ENCODE assay signal across 30 cellular contexts in genomic region chr2:46387292-46387691, GRCh38.
DNase-seq lines count a peak whose midpoint lies in the region; ATAC-seq, FAIRE-seq and TF ChIP-seq lines count a peak whose summit lies in the region.
"Had no signal": no experiment of that assay in that cellular context is flagged by ENCODE, and none has a peak within 500 bp of the region (broad histone marks: within the 10 kb centered on the region; RNA-seq: fewer than 3 reads in every experiment).

No MANE protein-coding gene starts in this region.

- no peak for TF ChIP-seq EP300 in HepG2 (IDR thresholded peaks at IDR 0.05; ENCODE audit: low read depth in 2 of 2, low read length in 2 of 2)
- TF ChIP-seq EP300 in HepG2 (CRISPR knock-in tag; IDR thresholded peaks at IDR 0.05; ENCODE audit: borderline replicate concordance), result no peak

- H3K4me3 Mint-ChIP-seq in activated CD8-positive, alpha-beta memory T cell treated with anti-CD3 and anti-CD28 coated beads, Interleukin-2, amount 10 ng/mL, durations not matched to agents 7 days and 5 days, result no peak overlapping the region
- H3K4me3 Mint-ChIP-seq: activated CD4-positive, alpha-beta memory T cell treated with anti-CD3 and anti-CD28 coated beads, Interleukin-2, amount 10 ng/mL, durations not matched to agents 7 days and 5 days; activated naive CD8-positive, alpha-beta T cell treated with anti-CD3 and anti-CD28 coated beads for 36 hours; H9; immature natural killer cell; memory B cell; nephron; T-helper 17 cell had no signal

- no peak for TF ChIP-seq POLR2A in HepG2 (IDR thresholded peaks at IDR 0.05; ENCODE audit: insufficient read depth in 1 of 2, low read depth in 2 of 2, low read length in 2 of 2)
- TF ChIP-seq POLR2A in right lobe of liver (IDR thresholded peaks at IDR 0.05), result no peak

- peaks cover 4% of the 10 kb centered on the region for H3K36me3 Mint-ChIP-seq in activated CD8-positive, alpha-beta memory T cell treated with anti-CD3 and anti-CD28 coated beads, Interleukin-2, amount 10 ng/mL, durations not matched to agents 7 days and 5 days
- H3K36me3 Mint-ChIP-seq: activated naive CD8-positive, alpha-beta T cell treated with anti-CD3 and anti-CD28 coated beads for 36 hours; immature natural killer cell; memory B cell had no signal

- TF ChIP-seq CTCF in HepG2 (CRISPR knock-in tag; IDR thresholded peaks at IDR 0.05) (no peak), right lobe of liver (IDR thresholded peaks at IDR 0.05) (no peak), neutrophil (IDR thresholded peaks at IDR 0.05) (no peak)

- H2AFZ ChIP-seq in HepG2 (ENCODE audit: low read length), result no peak overlapping the region

- in situ Hi-C loops in HepG2 (cut with HindIII; ENCODE audit: extremely low pct_ligation_motif_present, low pct_unique_long_range_greater_than_20kb), result no loop called here

- WGBS in HepG2 (ENCODE audit: low lambda C conversion rate), result 100% methylated on average over 3 of the region's 3 CpGs
- WGBS in right lobe of liver (ENCODE audit: insufficient coverage, low coverage, low lambda C conversion rate, missing lambda C conversion rate), result 43% methylated on average over 2 of the region's 3 CpGs

- no peaks in the 10 kb centered on the region for H3K27me3 ChIP-seq in HepG2 (ENCODE audit: control insufficient read depth in 1 of 2, insufficient read depth in 2 of 2, low read length in 2 of 2)
- H3K27me3 ChIP-seq in right lobe of liver, result no peaks in the 10 kb centered on the region
- no peaks in the 10 kb centered on the region for H3K27me3 ChIP-seq in neutrophil
- H3K27me3 ChIP-seq: BLaER1 treated with 17β-estradiol and CSF1 and Interleukin-3, amounts not matched to agents 10 nM and 100 nM; vagina had no signal

- no peaks in the 10 kb centered on the region for H4K20me1 ChIP-seq in HepG2 (ENCODE audit: insufficient read depth, low read length)
- H4K20me1 ChIP-seq: BLaER1 treated with 17β-estradiol and CSF1 and Interleukin-3, amounts not matched to agents 10 nM and 100 nM had no signal

- no TSS peak for BruUV-seq in HepG2 (replicated peaks; lab: Mats Ljungman, UMichigan)

- POLR2A ChIA-PET in HepG2 (lab: Yijun Ruan, JAX), result interaction anchor here (0.7 to 1.5 kb wide), 3 partner anchors 14 to 22 kb away, joined by 3 to 4 read pairs (median 3); no protein-coding TSS in a partner anchor

- FAIRE-seq in HepG2 (lab: Jason Lieb, UNC), result no peak
- FAIRE-seq: GM12892, TTC549 had no signal

- H3K27ac ChIP-seq in HepG2 (ENCODE audit: extremely low read length, insufficient read depth, low read length), result no peak overlapping the region
- no peak overlapping the region for H3K27ac ChIP-seq in right lobe of liver
- H3K27ac ChIP-seq in neutrophil, result peak overlapping the region; percentile 80
- H3K27ac ChIP-seq: vagina had no signal

- no peaks in the 10 kb centered on the region for H3K79me2 ChIP-seq in HepG2 (ENCODE audit: insufficient read depth, low read length)

- CTCF ChIA-PET in HepG2 (lab: Yijun Ruan, JAX; ENCODE audit: low intra/inter-chr PET ratio, low total read pairs), result no interaction called here
- CTCF ChIA-PET in activated CD8-positive, alpha-beta memory T cell treated with anti-CD3 and anti-CD28 coated beads, Interleukin-2, amount 10 ng/mL, durations not matched to agents 7 days and 5 days (lab: Charles Lee), result interaction anchor here (0.6 to 1.0 kb wide), 2 partner anchors 27 to 76 kb away, joined by 3 read pairs; no protein-coding TSS in a partner anchor

- H3K27me3 Mint-ChIP-seq in activated CD8-positive, alpha-beta memory T cell treated with anti-CD3 and anti-CD28 coated beads, Interleukin-2, amount 10 ng/mL, durations not matched to agents 7 days and 5 days, result no peaks in the 10 kb centered on the region
- H3K27me3 Mint-ChIP-seq: activated naive CD8-positive, alpha-beta T cell treated with anti-CD3 and anti-CD28 coated beads for 36 hours had no signal

- DNase-seq in HepG2 (ENCODE audit: low spot score) (no peak), right lobe of liver (no peak), NCI-H1417 treated with DMSO at 0.1 percent for 48 hours (lab: John Stamatoyannopoulos, UW) (no peak), NCI-H1930 (lab: John Stamatoyannopoulos, UW) (no peak), NCI-H1694 (lab: John Stamatoyannopoulos, UW) (no peak)
- peak; percentile 41 for DNase-seq in activated CD8-positive, alpha-beta memory T cell treated with anti-CD3 and anti-CD28 coated beads, Interleukin-2, amount 10 ng/mL, durations not matched to agents 7 days and 5 days
- DNase-seq: activated CD4-positive, alpha-beta memory T cell treated with anti-CD3 and anti-CD28 coated beads, Interleukin-2, amount 10 ng/mL, durations not matched to agents 7 days and 5 days; activated CD4-positive, CD25-positive, alpha-beta regulatory T cell treated with anti-CD3 and anti-CD28 coated beads, Interleukin-2, amount 50 U/mL, for 72 hours; activated effector memory CD4-positive, alpha-beta T cell treated with Interleukin-2 at 50 U/mL for 16 hours; activated naive CD8-positive, alpha-beta T cell treated with anti-CD3 and anti-CD28 coated beads for 36 hours; activated T-cell treated with anti-CD3 and anti-CD28 coated beads, Interleukin-2, amount 50 U/mL, for 1 hour; COR-L47; cortex of kidney; DMS53; effector memory CD8-positive, alpha-beta T cell; erythroblast; immature natural killer cell; NCI-H2171; NCI-H82; stimulated activated naive CD4-positive, alpha-beta T cell treated with Interleukin-2 at 50 U/mL for 16 hours; T-helper 17 cell had no signal

- no peaks in the 10 kb centered on the region for H3K9me3 Mint-ChIP-seq in activated CD8-positive, alpha-beta memory T cell treated with anti-CD3 and anti-CD28 coated beads, Interleukin-2, amount 10 ng/mL, durations not matched to agents 7 days and 5 days (ENCODE audit: low read depth)
- H3K9me3 Mint-ChIP-seq: activated CD4-positive, alpha-beta memory T cell treated with anti-CD3 and anti-CD28 coated beads, Interleukin-2, amount 10 ng/mL, durations not matched to agents 7 days and 5 days; activated naive CD8-positive, alpha-beta T cell treated with anti-CD3 and anti-CD28 coated beads for 36 hours; effector memory CD8-positive, alpha-beta T cell; H9; immature natural killer cell; memory B cell had no signal

- no peak overlapping the region for H3K9ac ChIP-seq in HepG2 (ENCODE audit: insufficient read depth, low read depth, low read length)
- H3K9ac ChIP-seq: BLaER1 treated with 17β-estradiol and CSF1 and Interleukin-3, amounts not matched to agents 10 nM and 100 nM had no signal

- H3K9me3 ChIP-seq in HepG2 (ENCODE audit: low read length), result no peaks in the 10 kb centered on the region
- no peaks in the 10 kb centered on the region for H3K9me3 ChIP-seq in right lobe of liver
- no peaks in the 10 kb centered on the region for H3K9me3 ChIP-seq in neutrophil
- H3K9me3 ChIP-seq: vagina had no signal

- H3K4me1 Mint-ChIP-seq in activated CD8-positive, alpha-beta memory T cell treated with anti-CD3 and anti-CD28 coated beads, Interleukin-2, amount 10 ng/mL, durations not matched to agents 7 days and 5 days, result peaks cover 8% of the 10 kb centered on the region
- H3K4me1 Mint-ChIP-seq: activated naive CD8-positive, alpha-beta T cell treated with anti-CD3 and anti-CD28 coated beads for 36 hours; H9; immature natural killer cell; memory B cell had no signal

- TF ChIP-seq RAD21 in HepG2 (CRISPR knock-in tag; IDR thresholded peaks at IDR 0.05), result no peak

- H3K36me3 ChIP-seq in HepG2 (replicated peaks in 1 of 2; ENCODE audit: control insufficient read depth in 1 of 2, insufficient read depth in 2 of 2, low read length in 2 of 2), result peaks cover 28 to 39% of the 10 kb centered on the region in 2 experiments
- peaks cover 0 to 45% (median 23%) of the 10 kb centered on the region in 4 donors for H3K36me3 ChIP-seq in right lobe of liver
- no peaks in the 10 kb centered on the region for H3K36me3 ChIP-seq in neutrophil

- ATAC-seq in HepG2 (no peak), right lobe of liver (no peak)
- peak; percentile 47 for ATAC-seq in activated CD8-positive, alpha-beta memory T cell treated with anti-CD3 and anti-CD28 coated beads, Interleukin-2, amount 10 ng/mL, durations not matched to agents 7 days and 5 days
- ATAC-seq: effector memory CD8-positive, alpha-beta T cell; Right ventricle myocardium inferior; T-helper 17 cell had no signal

- H3K4me2 ChIP-seq in HepG2 (ENCODE audit: low read depth, low read length), result no peak overlapping the region

- intact Hi-C loops in HepG2 (cut with micrococcal nuclease; ENCODE audit: unreplicated experiment) (no loop called here), right lobe of liver (cut with DNase I) (no loop called here)

- H3K4me1 ChIP-seq in HepG2 (ENCODE audit: insufficient read depth, low read length) (peaks cover 35% of the 10 kb centered on the region), right lobe of liver (peaks cover 0 to 3% (median 0%) of the 10 kb centered on the region in 4 donors), neutrophil (ENCODE audit: control insufficient read depth in 1 of 2, insufficient read depth in 1 of 2, low read depth in 1 of 2, low read length in 1 of 2) (peaks cover 38 to 45% of the 10 kb centered on the region in 2 experiments)
- H3K4me1 ChIP-seq: vagina had no signal

- peak overlapping the region; percentile 37 for H3K27ac Mint-ChIP-seq in activated CD8-positive, alpha-beta memory T cell treated with anti-CD3 and anti-CD28 coated beads, Interleukin-2, amount 10 ng/mL, durations not matched to agents 7 days and 5 days
- H3K27ac Mint-ChIP-seq: activated CD4-positive, alpha-beta memory T cell treated with anti-CD3 and anti-CD28 coated beads, Interleukin-2, amount 10 ng/mL, durations not matched to agents 7 days and 5 days; activated naive CD8-positive, alpha-beta T cell treated with anti-CD3 and anti-CD28 coated beads for 36 hours; effector memory CD8-positive, alpha-beta T cell; H9; immature natural killer cell; memory B cell; nephron; T-helper 17 cell had no signal

- H3K4me3 ChIP-seq in HepG2 (replicated peaks in 1 of 3; ENCODE audit: insufficient read depth in 1 of 3, low read depth in 2 of 3, low read length in 3 of 3) (no peak overlapping the region), right lobe of liver (no peak overlapping the region), neutrophil (ENCODE audit: low read depth in 1 of 2, low read length in 1 of 2) (no peak overlapping the region)
- H3K4me3 ChIP-seq: BLaER1 treated with 17β-estradiol and CSF1 and Interleukin-3, amounts not matched to agents 10 nM and 100 nM; vagina had no signal

TF ChIP-seq in HepG2, 621 proteins besides CTCF, POLR2A, EP300 and RAD21 (continues in another document):
- TF ChIP-seq STAT5B (CRISPR knock-in tag; IDR thresholded peaks at IDR 0.05) (no peak), MEIS1 (CRISPR knock-in tag; IDR thresholded peaks at IDR 0.05; ENCODE audit: borderline replicate concordance) (no peak), SATB2 (CRISPR knock-in tag; IDR thresholded peaks at IDR 0.05) (no peak)
